ENCODE assay signal across 1 cellular context in genomic region chr14:74492413-74493342, GRCh38.
A peak's percentile ranks its signal among the peaks of the same experiment; 100 is the strongest.
TF ChIP-seq lines count a peak whose summit lies in the region.

TSS of gene NPC2 (minus strand) at chr14:74493305. CDS start at chr14:74493274, 31 bp downstream.

TF ChIP-seq in HepG2, 621 proteins besides CTCF, POLR2A, EP300 and RAD21 (continued from another document and continues in another):
- TF ChIP-seq IRX3 (CRISPR knock-in tag; IDR thresholded peaks at IDR 0.05; ENCODE audit: borderline replicate concordance, low read depth) (no peak), NFE2 (CRISPR knock-in tag; IDR thresholded peaks at IDR 0.05) (no peak), ZNF264 (CRISPR knock-in tag; IDR thresholded peaks at IDR 0.05) (no peak), PRDM4 (CRISPR knock-in tag; IDR thresholded peaks at IDR 0.05; ENCODE audit: borderline replicate concordance) (0 out of 2 replicates have a peak, but pooled peaks have one; percentile 51), ARNT (IDR thresholded peaks at IDR 0.05) (no peak), ZNF263 (CRISPR knock-in tag; IDR thresholded peaks at IDR 0.05) (no peak), ZNF207 (IDR thresholded peaks at IDR 0.05; ENCODE audit: borderline replicate concordance) (no peak), ARNTL (CRISPR knock-in tag; IDR thresholded peaks at IDR 0.05) (no peak), RARA (CRISPR knock-in tag; IDR thresholded peaks at IDR 0.05) (no peak), ZNF556 (CRISPR knock-in tag; IDR thresholded peaks at IDR 0.05; ENCODE audit: borderline replicate concordance) (0 out of 2 replicates have a peak, but pooled peaks have one; percentile 26), RCOR2 (CRISPR knock-in tag; IDR thresholded peaks at IDR 0.05) (no peak), ZNF549 (CRISPR knock-in tag; IDR thresholded peaks at IDR 0.05) (no peak), PHB2 (IDR thresholded peaks at IDR 0.05; ENCODE audit: partially characterized antibody) (no peak), KDM2A (CRISPR knock-in tag; IDR thresholded peaks at IDR 0.05; ENCODE audit: borderline replicate concordance, low read depth) (peak; percentile 61; the same call in 1 of the 2 replicates), ESRRA (CRISPR knock-in tag; IDR thresholded peaks at IDR 0.05; ENCODE audit: low read depth) (0 out of 2 replicates have a peak, but pooled peaks have one; percentile 23), ZNF577 (CRISPR knock-in tag; IDR thresholded peaks at IDR 0.05; ENCODE audit: borderline replicate concordance, low read depth) (no peak), ZBTB7B (CRISPR knock-in tag; IDR thresholded peaks at IDR 0.05) (peak; percentile 92), MAFG (CRISPR knock-in tag; IDR thresholded peaks at IDR 0.05) (no peak), GRHL1 (CRISPR knock-in tag; conservative IDR thresholded peaks at IDR 0.05) (no peak), ZNF292 (CRISPR knock-in tag; IDR thresholded peaks at IDR 0.05; ENCODE audit: borderline replicate concordance, low read depth) (0 out of 2 replicates have a peak, but pooled peaks have one; percentile 21), KLF6 (CRISPR knock-in tag; IDR thresholded peaks at IDR 0.05) (no peak), ZBTB38 (CRISPR knock-in tag; IDR thresholded peaks at IDR 0.05) (peak; percentile 46; the same call in 1 of the 2 replicates), ZNF552 (CRISPR knock-in tag; IDR thresholded peaks at IDR 0.05; ENCODE audit: borderline replicate concordance) (no peak), MAFF (IDR thresholded peaks at IDR 0.05; ENCODE audit: low read depth, low read length) (peak; percentile 94), MIER2 (CRISPR knock-in tag; IDR thresholded peaks at IDR 0.05) (no peak), KDM5B (CRISPR knock-in tag; IDR thresholded peaks at IDR 0.05; ENCODE audit: borderline replicate concordance) (no peak), ZNF737 (CRISPR knock-in tag; IDR thresholded peaks at IDR 0.05; ENCODE audit: borderline replicate concordance) (no peak), THRA (CRISPR knock-in tag; IDR thresholded peaks at IDR 0.05; ENCODE audit: borderline replicate concordance) (no peak), TBP (CRISPR knock-in tag; IDR thresholded peaks at IDR 0.05) (no peak), KLF13 (CRISPR knock-in tag; IDR thresholded peaks at IDR 0.05) (no peak), RBAK (CRISPR knock-in tag; IDR thresholded peaks at IDR 0.05) (no peak), GABPB1 (CRISPR knock-in tag; IDR thresholded peaks at IDR 0.05) (no peak; the same call in none of the 2 replicates), CHD4 (IDR thresholded peaks at IDR 0.05; ENCODE audit: borderline replicate concordance, low read length) (no peak), HNF4A (CRISPR knock-in tag; IDR thresholded peaks at IDR 0.05) (peak; percentile 70), ZNF781 (CRISPR knock-in tag; IDR thresholded peaks at IDR 0.05; ENCODE audit: borderline replicate concordance, not compliant biosample characterization) (no peak), ZNF609 (CRISPR knock-in tag; IDR thresholded peaks at IDR 0.05; ENCODE audit: borderline replicate concordance) (no peak; the same call in 1 of the 2 replicates), ZNF720 (CRISPR knock-in tag; IDR thresholded peaks at IDR 0.05) (no peak), ZNF709 (CRISPR knock-in tag; IDR thresholded peaks at IDR 0.05) (0 out of 2 replicates have a peak, but pooled peaks have one; percentile 31), EEA1 (CRISPR knock-in tag; IDR thresholded peaks at IDR 0.05; ENCODE audit: borderline replicate concordance) (no peak), ETS1 (CRISPR knock-in tag; IDR thresholded peaks at IDR 0.05) (no peak), ATAD3A (CRISPR knock-in tag; IDR thresholded peaks at IDR 0.05) (no peak), NFKBIZ (CRISPR knock-in tag; IDR thresholded peaks at IDR 0.05) (no peak), ZNF567 (CRISPR knock-in tag; IDR thresholded peaks at IDR 0.05; ENCODE audit: borderline replicate concordance) (no peak), HNRNPUL1 (IDR thresholded peaks at IDR 0.05; ENCODE audit: low read depth, low read length) (0 out of 2 replicates have a peak, but pooled peaks have one; percentile 36), CHCHD3 (CRISPR knock-in tag; IDR thresholded peaks at IDR 0.05) (no peak), ZMAT5 (CRISPR knock-in tag; IDR thresholded peaks at IDR 0.05; ENCODE audit: borderline replicate concordance, low read depth) (no peak), NFRKB (IDR thresholded peaks at IDR 0.05) (no peak), TBX2 (CRISPR knock-in tag; IDR thresholded peaks at IDR 0.05; ENCODE audit: borderline replicate concordance) (peak; percentile 71; the same call in 1 of the 2 replicates), ZFP37 (CRISPR knock-in tag; IDR thresholded peaks at IDR 0.05; ENCODE audit: borderline replicate concordance) (no peak), ZNF597 (CRISPR knock-in tag; IDR thresholded peaks at IDR 0.05) (no peak), TCF7L2 (IDR thresholded peaks at IDR 0.05; ENCODE audit: low read depth, low read length) (no peak), WIZ (CRISPR knock-in tag; IDR thresholded peaks at IDR 0.05) (no peak), NFATC3 (CRISPR knock-in tag; IDR thresholded peaks at IDR 0.05) (0 out of 2 replicates have a peak, but pooled peaks have one; percentile 56), KMT2B (CRISPR knock-in tag; IDR thresholded peaks at IDR 0.05) (no peak), CSRNP1 (CRISPR knock-in tag; IDR thresholded peaks at IDR 0.05) (no peak), FOXK2 (IDR thresholded peaks at IDR 0.05) (no peak), ZNF232 (CRISPR knock-in tag; IDR thresholded peaks at IDR 0.05; ENCODE audit: borderline replicate concordance) (peak; percentile 80; the same call in 1 of the 2 replicates)
